Comparison of ENCODE assay signal across 12 cellular contexts in the genomic region with DNA sequence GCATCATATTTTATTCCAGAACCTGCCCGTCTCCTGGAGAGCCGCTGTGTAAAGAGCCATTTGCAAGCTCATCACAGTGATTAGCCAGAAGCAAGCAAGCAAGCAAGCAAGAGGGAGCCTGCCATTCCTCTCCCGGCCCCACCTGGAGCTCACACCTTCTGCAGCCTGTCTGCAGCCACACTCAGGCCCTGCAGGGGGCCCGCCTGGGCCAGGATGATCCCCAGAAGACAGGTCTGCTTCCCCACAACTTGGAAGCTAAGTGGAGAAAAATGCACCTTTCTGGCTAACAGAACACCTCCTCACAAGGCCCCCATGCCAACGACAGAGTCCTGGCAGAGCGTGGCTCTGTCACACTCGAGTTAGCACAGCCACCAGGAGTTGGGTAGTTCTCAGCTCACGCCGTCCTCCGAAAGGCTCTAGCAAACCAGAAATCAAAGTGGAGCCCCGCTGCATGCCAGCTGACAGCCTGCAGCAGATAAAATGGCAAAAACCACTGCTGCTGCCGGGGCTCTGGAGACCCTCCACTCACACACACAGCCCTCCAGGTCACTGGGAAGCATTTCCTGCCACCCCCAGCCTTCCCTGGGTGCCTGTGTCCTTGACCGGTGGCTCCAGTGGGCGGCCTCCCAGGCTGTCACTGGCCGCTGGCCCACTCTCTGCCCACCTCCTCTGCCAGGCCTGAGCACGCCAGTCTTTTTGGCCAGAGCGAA. TPM values are rescaled to one million over a fixed set of nuclear protein-coding genes. Genes with fewer than 3 reads are reported as not detected.
DNase-seq lines count a peak whose midpoint lies in the region; ATAC-seq and TF ChIP-seq lines count a peak whose summit lies in the region.
"Had no signal": no experiment of that assay in that cellular context is flagged by ENCODE, and none has a peak within 500 bp of the region (broad histone marks: within the 10 kb centered on the region; RNA-seq: fewer than 3 reads in every experiment).

No MANE protein-coding gene starts in this region.

- H3K9ac ChIP-seq in mesendoderm (ENCODE audit: low read length), result no peak overlapping the region

- no peaks in the 10 kb centered on the region for H3K79me1 ChIP-seq in mesendoderm (ENCODE audit: low read length)

- H2BK120ac ChIP-seq in mesendoderm (ENCODE audit: low read depth, low read length), result no peak overlapping the region

- H3K56ac ChIP-seq in mesendoderm (ENCODE audit: low read length), result no peak overlapping the region

- DNase-seq in DMS53 (lab: John Stamatoyannopoulos, UW) (peak; percentile 71), NCI-H146 treated with DMSO at 0.1 percent for 48 hours (lab: John Stamatoyannopoulos, UW; ENCODE audit: unreplicated experiment) (peak; percentile 67), cerebellar cortex (ENCODE audit: low spot score) (peak; percentile 67), mesendoderm (peak; percentile 84), DMS114 treated with DMSO at 0.1 percent for 48 hours (lab: John Stamatoyannopoulos, UW; ENCODE audit: unreplicated experiment) (no peak), GM19240 (ENCODE audit: insufficient read length, low spot score) (no peak)
- DNase-seq: activated naive CD4-positive, alpha-beta T cell treated with anti-CD3 and anti-CD28 coated beads for 36 hours; foreskin fibroblast; occipital lobe; PC-3 had no signal

- H3K23ac ChIP-seq in mesendoderm (ENCODE audit: low read length), result no peak overlapping the region

- no peak overlapping the region for H2AK5ac ChIP-seq in mesendoderm (ENCODE audit: low read length)

- H4K5ac ChIP-seq in mesendoderm (ENCODE audit: low read length), result no peak overlapping the region

- no peaks in the 10 kb centered on the region for H3K36me3 ChIP-seq in mesendoderm (ENCODE audit: control insufficient read depth, insufficient read depth, low read length)
- H3K36me3 ChIP-seq in gastroesophageal sphincter, result no peaks in the 10 kb centered on the region

- no peaks in the 10 kb centered on the region for H3K79me2 ChIP-seq in mesendoderm (ENCODE audit: control insufficient read depth, insufficient read depth, low read length)

- TF ChIP-seq POLR2A in gastroesophageal sphincter (IDR thresholded peaks at IDR 0.05), result no peak

- H3K18ac ChIP-seq in mesendoderm (ENCODE audit: low read length), result no peak overlapping the region

- no peak overlapping the region for H2BK15ac ChIP-seq in mesendoderm (replicated peaks; ENCODE audit: low read depth)

- no peaks in the 10 kb centered on the region for H3K27me3 ChIP-seq in mesendoderm (ENCODE audit: insufficient read depth, low read length, poor library complexity)
- H3K27me3 ChIP-seq in gastroesophageal sphincter, result no peaks in the 10 kb centered on the region

- no peak for ATAC-seq in gastroesophageal sphincter
- no peak for ATAC-seq in HG03565 (IDR thresholded peaks at IDR 0.05; ENCODE audit: unreplicated experiment)
- ATAC-seq: PC-3 had no signal

- H2BK5ac ChIP-seq in mesendoderm (ENCODE audit: low read length), result no peak overlapping the region

- TF ChIP-seq EP300 in gastroesophageal sphincter (IDR thresholded peaks at IDR 0.05), result no peak

- H3K4me1 ChIP-seq in mesendoderm (ENCODE audit: control insufficient read depth, low read depth, low read length), result peaks cover 4% of the 10 kb centered on the region
- no peaks in the 10 kb centered on the region for H3K4me1 ChIP-seq in gastroesophageal sphincter

- H3K4me3 ChIP-seq in mesendoderm (ENCODE audit: low read length), result no peak overlapping the region
- no peak overlapping the region for H3K4me3 ChIP-seq in gastroesophageal sphincter

- no peak overlapping the region for H4K8ac ChIP-seq in mesendoderm (ENCODE audit: low read depth, low read length)

- no peak overlapping the region for H3K4me2 ChIP-seq in mesendoderm (ENCODE audit: low read length)

- H3K27ac ChIP-seq in mesendoderm (ENCODE audit: low read depth, low read length) (no peak overlapping the region), gastroesophageal sphincter (no peak overlapping the region)

- H3K9me3 ChIP-seq in gastroesophageal sphincter, result peaks cover 0 to 10% (median 0%) of the 10 kb centered on the region in 3 donors

- WGBS in mesendoderm (ENCODE audit: extremely low coverage, insufficient coverage, low lambda C conversion rate), result no CpG with 5 or more reads among the region's 17 CpGs
- WGBS in gastroesophageal sphincter (ENCODE audit: low coverage in 1 of 2), 2 donors, result 94 to 100% methylated on average over 1 to 3 of the region's 17 CpGs

- TF ChIP-seq CTCF in gastroesophageal sphincter (IDR thresholded peaks at IDR 0.05), result no peak

- no peak overlapping the region for H3K4ac ChIP-seq in mesendoderm (ENCODE audit: low read depth, low read length)

RNA-seq across cellular contexts. Expression of a gene that starts 54.9 kb away (rescaled TPM):
- 70.5 TPM for polyA plus RNA-seq in mesendoderm (2013, experiment 1 of 2)
- polyA plus RNA-seq in mesendoderm (2013, experiment 2 of 2), result 73.6 TPM
- total RNA-seq in gastroesophageal sphincter, result 10 to 100 TPM; 35.8 to 69.4 (median 60.1) TPM

Comparison
In these comparisons a context has a peak if more than half of its experiments do, and no peak if none do; other contexts are left out.
1. DNase-seq: peak in DMS53 (single experiment), NCI-H146 treated with DMSO at 0.1 percent for 48 hours (single experiment), cerebellar cortex (single experiment) and mesendoderm (single experiment); none in DMS114 treated with DMSO at 0.1 percent for 48 hours (single experiment) and GM19240 (single experiment).